11 cellular contexts compared by ENCODE assay signal in the genomic region with DNA sequence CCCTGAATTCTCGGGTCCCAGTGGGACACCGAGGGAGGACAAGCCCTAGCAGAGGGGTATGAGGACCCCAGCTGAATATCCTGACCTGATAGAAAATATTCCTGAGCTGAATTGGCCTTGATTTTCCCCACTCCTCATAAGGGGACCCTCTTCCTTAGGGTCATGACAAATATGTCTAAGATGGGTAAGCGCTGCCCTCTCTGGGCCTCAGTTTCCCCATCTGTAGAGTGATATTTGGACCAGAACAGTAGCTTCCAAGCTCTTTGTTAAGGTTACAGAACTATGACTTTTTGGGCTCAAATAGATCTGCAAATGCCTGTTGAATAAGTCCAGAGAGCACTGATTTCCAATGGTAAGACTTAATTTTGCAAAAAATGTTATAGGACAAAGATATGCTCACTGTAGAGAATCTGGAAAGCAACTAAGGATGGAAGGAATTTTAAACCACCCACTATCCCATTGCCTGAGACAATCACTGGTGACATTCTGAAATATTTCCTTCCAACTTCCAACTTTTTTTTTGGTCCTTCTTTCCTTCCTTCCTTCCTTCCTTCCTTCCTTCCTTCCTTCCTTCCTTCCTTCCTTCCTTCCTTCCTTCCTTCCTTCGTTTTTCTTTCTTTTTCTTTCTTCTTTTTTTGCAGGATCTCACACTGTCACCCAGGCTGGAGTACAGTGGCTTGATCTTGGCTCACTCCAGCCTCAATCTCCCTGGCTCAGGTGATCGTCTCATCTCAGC. TPM values are rescaled to one million over a fixed set of nuclear protein-coding genes. Genes with fewer than 3 reads are reported as not detected.
A peak's percentile ranks its signal among the peaks of the same experiment; 100 is the strongest.
DNase-seq lines count a peak whose midpoint lies in the region; ATAC-seq and TF ChIP-seq lines count a peak whose summit lies in the region.
"Had no signal": no experiment of that assay in that cellular context is flagged by ENCODE, and none has a peak within 500 bp of the region (broad histone marks: within the 10 kb centered on the region; RNA-seq: fewer than 3 reads in every experiment).

No MANE protein-coding gene starts in this region.

- no peaks in the 10 kb centered on the region for H3K9me3 Mint-ChIP-seq in CD14-positive monocyte

- no peak overlapping the region for H3K4me3 Mint-ChIP-seq in CD14-positive monocyte

- no peaks in the 10 kb centered on the region for H3K79me2 ChIP-seq in neural cell (replicated peaks; ENCODE audit: insufficient read depth, low read length)

- peak; percentile 69 for TF ChIP-seq CTCF in CD14-positive monocyte (IDR thresholded peaks at IDR 0.05)
- no peak for TF ChIP-seq CTCF in breast epithelium (IDR thresholded peaks at IDR 0.05)
- no peak for TF ChIP-seq CTCF in neural cell (IDR thresholded peaks at IDR 0.05; ENCODE audit: poor library complexity, severe bottlenecking)

- H4K20me1 ChIP-seq in neural cell (ENCODE audit: insufficient read depth) = no peaks in the 10 kb centered on the region

- TF ChIP-seq EP300 in neural cell (conservative IDR thresholded peaks at IDR 0.05; ENCODE audit: poor library complexity, severe bottlenecking) = no peak

- peak overlapping the region in 3 of 7 donors; percentile 26 to 83 (median 51) for H3K27ac Mint-ChIP-seq in CD14-positive monocyte

- intact Hi-C loops in CD14-positive monocyte (cut with micrococcal nuclease) = loop anchor here in 1 of 2 donors (2.0 kb wide), 1 partner anchor 440 kb away; no protein-coding TSS in a partner anchor
- intact Hi-C loops in breast epithelium (cut with DNase I; ENCODE audit: low total_unique reads) = no loop called here

- H3K9ac ChIP-seq in neural cell (ENCODE audit: low read length) = no peak overlapping the region

- H3K36me3 ChIP-seq in breast epithelium (no peaks in the 10 kb centered on the region), neural cell (ENCODE audit: insufficient read depth, low read length) (no peaks in the 10 kb centered on the region)

- H3K4me3 ChIP-seq in breast epithelium = peak overlapping the region; percentile 47 to 68 (median 50)
- no peak overlapping the region for H3K4me3 ChIP-seq in neural cell (ENCODE audit: low read length)

- TF ChIP-seq POLR2A in breast epithelium (IDR thresholded peaks at IDR 0.05) = no peak

- ATAC-seq in HG02642 (IDR thresholded peaks at IDR 0.05; ENCODE audit: poor library complexity, unreplicated experiment) (peak; percentile 22), HG02798 (IDR thresholded peaks at IDR 0.05; ENCODE audit: poor library complexity, unreplicated experiment) (no peak)

- H2AFZ ChIP-seq in neural cell (ENCODE audit: low read depth, low read length) = no peak overlapping the region

- no peaks in the 10 kb centered on the region for H3K36me3 Mint-ChIP-seq in CD14-positive monocyte

- H3F3A ChIP-seq in neural cell (ENCODE audit: insufficient read depth, low read length, poor library complexity, severe bottlenecking) = no peaks in the 10 kb centered on the region

- peak overlapping the region in 1 of 2 donors; percentile 48 for H3K27ac ChIP-seq in breast epithelium
- no peak overlapping the region for H3K27ac ChIP-seq in neural cell (ENCODE audit: low read length)
- H3K27ac ChIP-seq: GM23248 had no signal

- TF ChIP-seq RAD21 in neural cell (conservative IDR thresholded peaks at IDR 0.05) = no peak

- no peak overlapping the region for H3K4me2 ChIP-seq in neural cell (ENCODE audit: low read length)

- peaks cover 2 to 6% (median 3%) of the 10 kb centered on the region in 3 donors for H3K27me3 Mint-ChIP-seq in CD14-positive monocyte (ENCODE audit: low read depth in 3 of 3)

- no peaks in the 10 kb centered on the region for H3K9me3 ChIP-seq in breast epithelium
- H3K9me3 ChIP-seq in neural cell (ENCODE audit: low read length) = no peaks in the 10 kb centered on the region

- H3K27me3 ChIP-seq in breast epithelium (no peaks in the 10 kb centered on the region), neural cell (ENCODE audit: insufficient read depth, low read depth, low read length) (no peaks in the 10 kb centered on the region)

- DNase-seq in CD14-positive monocyte (ENCODE audit: low spot score) = no peak
- no peak for DNase-seq in breast epithelium (ENCODE audit: low spot score in 2 of 2)
- no peak for DNase-seq in NCI-H128 (lab: John Stamatoyannopoulos, UW; ENCODE audit: unreplicated experiment)
- no peak for DNase-seq in C1 segment of cervical spinal cord (lab: John Stamatoyannopoulos, UW)
- DNase-seq in NCI-H1436 treated with DMSO at 0.1 percent for 48 hours (lab: John Stamatoyannopoulos, UW) = no peak
- DNase-seq: NCI-H1417 treated with DMSO at 0.1 percent for 48 hours had no signal

- no peaks in the 10 kb centered on the region for H3K9me2 ChIP-seq in neural cell (ENCODE audit: insufficient read depth, low read length)

- H3K4me1 Mint-ChIP-seq in CD14-positive monocyte = peaks cover 2% of the 10 kb centered on the region

- H3K4me1 ChIP-seq in breast epithelium = no peaks in the 10 kb centered on the region

TF ChIP-seq in neural cell, 6 proteins besides CTCF, POLR2A, EP300 and RAD21:
- peak; percentile 45 for TF ChIP-seq SMC3 (conservative IDR thresholded peaks at IDR 0.05; ENCODE audit: poor library complexity)
- no peak for TF ChIP-seq POLR2AphosphoS5 (IDR thresholded peaks at IDR 0.05)

RNA-seq across cellular contexts. Expression of gene MYL2, which starts 32.0 kb away (rescaled TPM):
- polyA plus RNA-seq in CD14-positive monocyte (not detected), neural cell (not detected in 2 replicates)
- total RNA-seq in breast epithelium = not detected
- not detected in 2 replicates for polyA minus RNA-seq in neural cell
- total RNA-seq: GM23248 had no signal
- polyA plus RNA-seq: endothelial cell of umbilical vein, GM23248 had no signal

RNA-seq across cellular contexts. Expression of gene CCDC63, which starts 41.6 kb away (rescaled TPM):
- under 1 TPM in 1 of 2 donors, not detected in 1; 0.22 TPM for polyA plus RNA-seq in CD14-positive monocyte
- not detected for total RNA-seq in breast epithelium
- not detected in 2 replicates for polyA plus RNA-seq in neural cell
- not detected in 2 replicates for polyA minus RNA-seq in neural cell
- total RNA-seq: endothelial cell of umbilical vein, GM23248 had no signal
- polyA plus RNA-seq: endothelial cell of umbilical vein, GM23248 had no signal
